In genomic region chr6:18241208-18241836, GRCh38 we compare ENCODE assay signal across 1 cellular context.
TF ChIP-seq lines count a peak whose summit lies in the region.

No MANE protein-coding gene starts in this region.

TF ChIP-seq in HepG2, 621 proteins besides CTCF, POLR2A, EP300 and RAD21:
- TF ChIP-seq HOXD1 (CRISPR knock-in tag; IDR thresholded peaks at IDR 0.05) (no peak), TCF7 (IDR thresholded peaks at IDR 0.05; ENCODE audit: low read depth) (peak; percentile 56; the same call in 1 of the 2 replicates), NCOA5 (CRISPR knock-in tag; IDR thresholded peaks at IDR 0.05) (no peak), E2F5 (CRISPR knock-in tag; conservative IDR thresholded peaks at IDR 0.05) (no peak), FOSL2 (CRISPR knock-in tag; IDR thresholded peaks at IDR 0.05) (peak; percentile 26; the same call in 1 of the 2 replicates), HMG20A (CRISPR knock-in tag; IDR thresholded peaks at IDR 0.05; ENCODE audit: borderline replicate concordance) (0 out of 2 replicates have a peak, but pooled peaks have one; percentile 14), ZNF629 (CRISPR knock-in tag; conservative IDR thresholded peaks at IDR 0.05) (no peak), ZNF382 (CRISPR knock-in tag; IDR thresholded peaks at IDR 0.05; ENCODE audit: borderline replicate concordance) (no peak)
